Comparison of ENCODE assay signal across 22 cellular contexts in genomic region chr4:70577220-70577927, GRCh38. TPM values are rescaled to one million over a fixed set of nuclear protein-coding genes. Genes with fewer than 3 reads are reported as not detected.
A peak's percentile ranks its signal among the peaks of the same experiment; 100 is the strongest.
DNase-seq lines count a peak whose midpoint lies in the region; ATAC-seq and TF ChIP-seq lines count a peak whose summit lies in the region.
"Had no signal": no experiment of that assay in that cellular context is flagged by ENCODE, and none has a peak within 500 bp of the region (broad histone marks: within the 10 kb centered on the region; RNA-seq: fewer than 3 reads in every experiment).

No MANE protein-coding gene starts in this region.

- H3K4me3 ChIP-seq in epithelial cell of esophagus (ENCODE audit: low read length), result no peak overlapping the region
- no peak overlapping the region for H3K4me3 ChIP-seq in osteoblast (ENCODE audit: insufficient read depth, low read length)
- H3K4me3 ChIP-seq: BLaER1, SK-N-MC had no signal

- DNase-seq in NCI-H1417 (lab: John Stamatoyannopoulos, UW) (peak in 2 of 3 experiments; percentile 9 to 58), NCI-H1417 treated with DMSO at 0.1 percent for 48 hours (lab: John Stamatoyannopoulos, UW) (no peak), HT1080 (ENCODE audit: low read depth) (peak; percentile 38), epithelial cell of esophagus (ENCODE audit: low read depth) (peak; percentile 20), osteoblast (ENCODE audit: insufficient read length, low spot score, missing footprints) (peak; percentile 36), NCI-H2029 treated with DMSO at 0.1 percent for 48 hours (lab: John Stamatoyannopoulos, UW) (no peak), SHP77 (lab: John Stamatoyannopoulos, UW) (no peak)
- DNase-seq: 8988T; CD8-positive, alpha-beta T cell; IMR-90; Karpas-422; MM.1S; NCI-H1092 treated with DMSO at 0.1 percent for 48 hours; NCI-H1694 treated with DMSO at 0.1 percent for 48 hours; NK-92 treated with Interleukin-12 subunit alpha and Interleukin-12 subunit beta, amount 100 ng/mL, for 24 hours; T-helper 1 cell had no signal

- H3K36me3 ChIP-seq in osteoblast (ENCODE audit: insufficient read depth, low read length), result no peaks in the 10 kb centered on the region
- H3K36me3 ChIP-seq: BLaER1 had no signal

- H2AFZ ChIP-seq in osteoblast (ENCODE audit: low read length), result no peak overlapping the region

- H3K4me1 ChIP-seq in osteoblast (ENCODE audit: insufficient read depth, low read length), result no peaks in the 10 kb centered on the region
- H3K4me1 ChIP-seq: BLaER1 had no signal

- H3K79me2 ChIP-seq in osteoblast (ENCODE audit: insufficient read depth, low read length), result no peaks in the 10 kb centered on the region

- H3K4me2 ChIP-seq in osteoblast (ENCODE audit: insufficient read depth, low read length), result no peak overlapping the region
- H3K4me2 ChIP-seq: BLaER1 had no signal

- no peaks in the 10 kb centered on the region for H3K9me3 ChIP-seq in osteoblast (ENCODE audit: low read depth, low read length)
- H3K9me3 ChIP-seq: BLaER1 had no signal

- peaks cover 2% of the 10 kb centered on the region for H3K27me3 ChIP-seq in osteoblast (ENCODE audit: insufficient read depth, low read length)
- H3K27me3 ChIP-seq: BLaER1 had no signal

- H3K27ac ChIP-seq in osteoblast (ENCODE audit: low read depth, low read length), result no peak overlapping the region
- H3K27ac ChIP-seq: BLaER1, SK-N-MC had no signal

- no peak for ATAC-seq in HG03025 (IDR thresholded peaks at IDR 0.05; ENCODE audit: low FRiP score, unreplicated experiment)
- ATAC-seq: CD8-positive, alpha-beta T cell had no signal

- no peak for TF ChIP-seq CTCF in epithelial cell of esophagus (IDR thresholded peaks at IDR 0.05; ENCODE audit: insufficient read depth, low read depth, low read length, missing control alignments)
- TF ChIP-seq CTCF in osteoblast (IDR thresholded peaks at IDR 0.05; ENCODE audit: extremely low read depth, low read depth, low read length), result no peak

- no peaks in the 10 kb centered on the region for H4K20me1 ChIP-seq in osteoblast (ENCODE audit: insufficient read depth, low read length)
- H4K20me1 ChIP-seq: BLaER1 had no signal

RNA-seq across cellular contexts. Expression of gene AMBN, which starts 14.7 kb away (rescaled TPM):
- not detected in 2 replicates for total RNA-seq in HT1080 (2014; rRNA removed; shearing (Covaris generic))
- polyA plus RNA-seq in HT1080 (2015; cell fraction: cytosol; rRNA removed), result not detected in 2 replicates
- not detected in 2 replicates for polyA plus RNA-seq in HT1080 (2015; cell fraction: nucleus; rRNA removed)
- total RNA-seq in osteoblast, result not detected in 2 replicates
- total RNA-seq: CD8-positive, alpha-beta T cell; H1; IMR-90; OCI-LY7 had no signal
- polyA plus RNA-seq: H1, IMR-90 had no signal

RNA-seq across cellular contexts. Expression of gene ENAM, which starts 51.2 kb away (rescaled TPM):
- total RNA-seq in HT1080 (2014; rRNA removed; shearing (Covaris generic)), result 0.20 TPM in 1 of 2 replicates, not detected in the other
- polyA plus RNA-seq in HT1080 (2015; cell fraction: cytosol; rRNA removed), result 0.02 TPM in 1 of 2 replicates, not detected in the other
- polyA plus RNA-seq in HT1080 (2015; cell fraction: nucleus; rRNA removed), result 0.25 TPM in 1 of 2 replicates, not detected in the other
- total RNA-seq in osteoblast, result not detected in 2 replicates
- total RNA-seq: CD8-positive, alpha-beta T cell; Daoy; H1 had no signal
- polyA plus RNA-seq: H1 had no signal

RNA-seq across cellular contexts. Expression of gene AMTN, which starts 59.0 kb away (rescaled TPM):
- total RNA-seq in HT1080 (2014; rRNA removed; shearing (Covaris generic)), result 0.45 TPM in 1 of 2 replicates, not detected in the other
- polyA plus RNA-seq in HT1080 (2015; cell fraction: cytosol; rRNA removed), result 0.19 TPM in 1 of 2 replicates, not detected in the other
- polyA plus RNA-seq in HT1080 (2015; cell fraction: nucleus; rRNA removed), result 0.43 TPM in 1 of 2 replicates, not detected in the other
- total RNA-seq in osteoblast, result not detected in 2 replicates
- total RNA-seq: CD8-positive, alpha-beta T cell; H1; IMR-90; OCI-LY7 had no signal
- polyA plus RNA-seq: H1, IMR-90 had no signal

Comparison
In these comparisons a context has a peak if more than half of its experiments do, and no peak if none do; other contexts are left out.
1. DNase-seq: peak in NCI-H1417 (2 of 3), HT1080 (single experiment), epithelial cell of esophagus (single experiment) and osteoblast (single experiment); none in NCI-H1417 treated with DMSO at 0.1 percent for 48 hours (single experiment), NCI-H2029 treated with DMSO at 0.1 percent for 48 hours (single experiment) and SHP77 (0 of 2).